Comparison of ENCODE assay signal across 12 cellular contexts in genomic region chr2:162113771-162114168, GRCh38. TPM values are rescaled to one million over a fixed set of nuclear protein-coding genes. Genes with fewer than 3 reads are reported as not detected.
DNase-seq lines count a peak whose midpoint lies in the region; ATAC-seq and TF ChIP-seq lines count a peak whose summit lies in the region.
"Had no signal": no experiment of that assay in that cellular context is flagged by ENCODE, and none has a peak within 500 bp of the region (broad histone marks: within the 10 kb centered on the region; RNA-seq: fewer than 3 reads in every experiment).

No MANE protein-coding gene starts in this region.

- no peak overlapping the region for H3K27ac ChIP-seq in psoas muscle

- intact Hi-C loops in psoas muscle (cut with DNase I), result no loop called here
- intact Hi-C loops in activated naive CD4-positive, alpha-beta T cell treated with anti-CD3 and anti-CD28 coated beads for 36 hours (cut with micrococcal nuclease), result no loop called here

- H3K36me3 Mint-ChIP-seq in activated naive CD4-positive, alpha-beta T cell treated with anti-CD3 and anti-CD28 coated beads for 36 hours (ENCODE audit: low read depth), result peaks cover 4% of the 10 kb centered on the region
- no peaks in the 10 kb centered on the region for H3K36me3 Mint-ChIP-seq in stimulated activated naive B cell treated with anti-CD40 and anti-IgM and Interleukin-4, amounts not matched to agents 10 μg/mL and 1 μg/mL and 100 μg/mL, for 72 hours

- H3K4me1 Mint-ChIP-seq in activated naive CD4-positive, alpha-beta T cell treated with anti-CD3 and anti-CD28 coated beads for 36 hours (ENCODE audit: low read depth), result peaks cover 3% of the 10 kb centered on the region
- no peaks in the 10 kb centered on the region for H3K4me1 Mint-ChIP-seq in stimulated activated naive B cell treated with anti-CD40 and anti-IgM and Interleukin-4, amounts not matched to agents 10 μg/mL and 1 μg/mL and 100 μg/mL, for 72 hours

- CTCF ChIA-PET in activated naive CD4-positive, alpha-beta T cell treated with anti-CD3 and anti-CD28 coated beads for 36 hours (lab: Charles Lee), result no interaction called here

- no peaks in the 10 kb centered on the region for H3K27me3 ChIP-seq in psoas muscle (ENCODE audit: insufficient read depth in 3 of 3, low read length in 2 of 3)

- ATAC-seq in psoas muscle, result peak; percentile 62 to 84 (median 80)
- no peak for ATAC-seq in stimulated activated naive B cell treated with anti-CD40 and anti-IgM and Interleukin-4, amounts not matched to agents 10 μg/mL and 1 μg/mL and 100 μg/mL, for 72 hours (replicated peaks)
- ATAC-seq: effector memory CD8-positive, alpha-beta T cell had no signal

- H3K27me3 Mint-ChIP-seq in activated naive CD4-positive, alpha-beta T cell treated with anti-CD3 and anti-CD28 coated beads for 36 hours (ENCODE audit: low read depth), result no peaks in the 10 kb centered on the region
- H3K27me3 Mint-ChIP-seq in stimulated activated naive B cell treated with anti-CD40 and anti-IgM and Interleukin-4, amounts not matched to agents 10 μg/mL and 1 μg/mL and 100 μg/mL, for 72 hours, result peaks cover 0 to 12% of the 10 kb centered on the region in 2 donors

- no peaks in the 10 kb centered on the region for H3K9me3 ChIP-seq in psoas muscle

- H3K27ac Mint-ChIP-seq in activated naive CD4-positive, alpha-beta T cell treated with anti-CD3 and anti-CD28 coated beads for 36 hours, result no peak overlapping the region
- H3K27ac Mint-ChIP-seq in stimulated activated naive B cell treated with anti-CD40 and anti-IgM and Interleukin-4, amounts not matched to agents 10 μg/mL and 1 μg/mL and 100 μg/mL, for 72 hours, result no peak overlapping the region
- H3K27ac Mint-ChIP-seq: effector memory CD8-positive, alpha-beta T cell had no signal

- TF ChIP-seq CTCF in psoas muscle (IDR thresholded peaks at IDR 0.05), result no peak

- peak; percentile 81 for DNase-seq in HCEC 1CT
- DNase-seq in SKM-1 (lab: John Stamatoyannopoulos, UW; ENCODE audit: unreplicated experiment), result peak; percentile 89
- DNase-seq in glomerular endothelial cell (ENCODE audit: extremely low read depth, low read depth, low spot score), result peak; percentile 62
- no peak for DNase-seq in psoas muscle
- DNase-seq in activated naive CD4-positive, alpha-beta T cell treated with anti-CD3 and anti-CD28 coated beads for 36 hours, result no peak
- no peak for DNase-seq in NCI-H524 (lab: John Stamatoyannopoulos, UW)
- no peak for DNase-seq in stimulated activated naive B cell treated with anti-CD40 and anti-IgM and Interleukin-4, amounts not matched to agents 10 μg/mL and 1 μg/mL and 100 μg/mL, for 72 hours
- DNase-seq in activated CD4-positive, CD25-positive, alpha-beta regulatory T cell treated with anti-CD3 and anti-CD28 coated beads, Interleukin-2, amount 50 U/mL, for 72 hours, result no peak
- DNase-seq: activated T-cell treated with anti-CD3 and anti-CD28 coated beads for 4 hours; effector memory CD8-positive, alpha-beta T cell; NCI-H2081 had no signal

- WGBS in psoas muscle, 3 donors, result 36 to 44% (median 39%) methylated on average over 1 of the region's 1 CpG

- H3K36me3 ChIP-seq in psoas muscle (ENCODE audit: insufficient read depth in 1 of 2, low read depth in 1 of 2), result no peaks in the 10 kb centered on the region

- H3K4me1 ChIP-seq in psoas muscle, result peaks cover 4% of the 10 kb centered on the region

- H3K9me3 Mint-ChIP-seq in activated naive CD4-positive, alpha-beta T cell treated with anti-CD3 and anti-CD28 coated beads for 36 hours, result peaks cover 10% of the 10 kb centered on the region
- peaks cover 1 to 6% of the 10 kb centered on the region in 2 donors for H3K9me3 Mint-ChIP-seq in stimulated activated naive B cell treated with anti-CD40 and anti-IgM and Interleukin-4, amounts not matched to agents 10 μg/mL and 1 μg/mL and 100 μg/mL, for 72 hours
- H3K9me3 Mint-ChIP-seq: effector memory CD8-positive, alpha-beta T cell had no signal

- no peak overlapping the region for H3K4me3 Mint-ChIP-seq in activated naive CD4-positive, alpha-beta T cell treated with anti-CD3 and anti-CD28 coated beads for 36 hours
- H3K4me3 Mint-ChIP-seq in stimulated activated naive B cell treated with anti-CD40 and anti-IgM and Interleukin-4, amounts not matched to agents 10 μg/mL and 1 μg/mL and 100 μg/mL, for 72 hours, result no peak overlapping the region
- H3K4me3 Mint-ChIP-seq: effector memory CD8-positive, alpha-beta T cell had no signal

- H3K4me3 ChIP-seq in psoas muscle, result no peak overlapping the region

RNA-seq across cellular contexts. Expression of gene GCG, which starts 38.3 kb away (rescaled TPM):
- total RNA-seq in glomerular endothelial cell, result not detected in 2 replicates
- not detected for total RNA-seq in psoas muscle
- polyA plus RNA-seq in psoas muscle, result under 1 TPM in 2 of 3 donors, not detected in 1; 0.18 to 0.23 TPM
- not detected for total RNA-seq in activated naive CD4-positive, alpha-beta T cell treated with anti-CD3 and anti-CD28 coated beads for 36 hours
- total RNA-seq: mononuclear cell had no signal

RNA-seq across cellular contexts. Expression of gene DPP4, which starts 39.8 kb away (rescaled TPM):
- total RNA-seq in glomerular endothelial cell (3.8 and 8.1 TPM in 2 replicates), psoas muscle (1 to 10 TPM in 3 of 4 donors, under 1 TPM in 1; 0.80 to 3.1 (median 1.4) TPM)
- polyA plus RNA-seq in psoas muscle, result under 1 TPM; 0.25 to 0.65 (median 0.59) TPM
- 10 to 100 TPM; 11.9 to 12.9 TPM for total RNA-seq in activated naive CD4-positive, alpha-beta T cell treated with anti-CD3 and anti-CD28 coated beads for 36 hours

Comparison
In these comparisons a context has a peak if more than half of its experiments do, and no peak if none do; other contexts are left out.
1. DNase-seq: peak in HCEC 1CT (single experiment), SKM-1 (single experiment) and glomerular endothelial cell (single experiment); none in psoas muscle (0 of 2), activated naive CD4-positive, alpha-beta T cell treated with anti-CD3 and anti-CD28 coated beads for 36 hours (single experiment), NCI-H524 (0 of 2), stimulated activated naive B cell treated with anti-CD40 and anti-IgM and Interleukin-4, amounts not matched to agents 10 μg/mL and 1 μg/mL and 100 μg/mL, for 72 hours (single experiment) and activated CD4-positive, CD25-positive, alpha-beta regulatory T cell treated with anti-CD3 and anti-CD28 coated beads, Interleukin-2, amount 50 U/mL, for 72 hours (single experiment).
2. ATAC-seq: peak in psoas muscle (4 of 4); none in stimulated activated naive B cell treated with anti-CD40 and anti-IgM and Interleukin-4, amounts not matched to agents 10 μg/mL and 1 μg/mL and 100 μg/mL, for 72 hours (0 of 2).